In genomic region chr22:39518996-39519680, GRCh38 we compare ENCODE assay signal across 8 cellular contexts. TPM values are rescaled to one million over a fixed set of nuclear protein-coding genes. Genes with fewer than 3 reads are reported as not detected.
DNase-seq lines count a peak whose midpoint lies in the region; ATAC-seq, FAIRE-seq and TF ChIP-seq lines count a peak whose summit lies in the region.

No MANE protein-coding gene starts in this region.

- peaks cover 57% of the 10 kb centered on the region for H3K79me2 ChIP-seq in GM12878 (ENCODE audit: control insufficient read depth, insufficient read depth, low read length)

- peaks cover 17% of the 10 kb centered on the region; the same call in 1 of the 2 replicates for H4K20me1 ChIP-seq in GM12878 (ENCODE audit: control insufficient read depth, insufficient read depth)

- peak; percentile 78 for DNase-seq in activated CD8-positive, alpha-beta memory T cell treated with anti-CD3 and anti-CD28 coated beads, Interleukin-2, amount 50 U/mL, for 48 hours
- no peak for DNase-seq in activated CD8-positive, alpha-beta memory T cell treated with anti-CD3 and anti-CD28 coated beads, Interleukin-2, amount 50 U/mL, for 4 hours
- DNase-seq in NCI-H2227 (lab: John Stamatoyannopoulos, UW; ENCODE audit: unreplicated experiment) (peak; percentile 57), GM12878 (ENCODE audit: low read depth, low spot score) (no peak), transverse colon (peak; percentile 51), 8988T (no peak), frontal cortex (ENCODE audit: low spot score in 2 of 2) (no peak)

- TF ChIP-seq RAD21 in GM12878 (IDR thresholded peaks at IDR 0.05; ENCODE audit: insufficient read depth, low read depth, low read length), result no peak
- TF ChIP-seq RAD21 in liver (IDR thresholded peaks at IDR 0.05), result no peak

- SMC1A ChIA-PET in GM12878 (lab: Charles Lee; ENCODE audit: uncharacterized antibody, unreplicated experiment), result interaction anchor here (0.7 to 3.8 kb wide), 9 partner anchors 9 to 518 kb away, joined by 3 to 30 read pairs (median 3); a partner anchor contains a TSS

- H3K27ac ChIP-seq in GM12878 (ENCODE audit: control insufficient read depth, insufficient read depth), result peak overlapping the region; percentile 96
- H3K27ac ChIP-seq in liver (ENCODE audit: low read depth in 1 of 2, low read length in 2 of 2), result peak overlapping the region; percentile 79 to 98
- H3K27ac ChIP-seq in transverse colon, result peak overlapping the region; percentile 96 to 100 (median 100)

- no peak for TF ChIP-seq POLR2A in GM12878 (IDR thresholded peaks at IDR 0.05; ENCODE audit: low read depth, low read length)
- TF ChIP-seq POLR2A in transverse colon (IDR thresholded peaks at IDR 0.05), result no peak

- FAIRE-seq in GM12878 (lab: Jason Lieb, UNC) (no peak), frontal cortex (lab: Jason Lieb, UNC) (no peak)

- H2AFZ ChIP-seq in GM12878 (ENCODE audit: control insufficient read depth, low read depth, low read length), result peak overlapping the region; percentile 67

- peak; percentile 0; the same call in 1 of the 3 replicates for ATAC-seq in GM12878

- H3K4me3 ChIP-seq in GM12878 (peak overlapping the region; percentile 77), liver (ENCODE audit: low read depth in 1 of 3, low read length in 3 of 3) (peak overlapping the region; percentile 85 to 92 (median 87)), transverse colon (peak overlapping the region; percentile 79 to 96 (median 94))

- 8% methylated on average over 24 of the region's 24 CpGs for WGBS in GM12878 (ENCODE audit: insufficient coverage, insufficient replicate concordance, low lambda C conversion rate, missing lambda C conversion rate)
- WGBS in liver, result 11% methylated on average over 24 of the region's 24 CpGs
- 10% methylated on average over 24 of the region's 24 CpGs; no CpG with 5 or more reads in 1 of the 2 donors for WGBS in transverse colon (ENCODE audit: low coverage in 1 of 2), 2 donors

- POLR2A ChIA-PET in GM12878 (lab: Charles Lee), result interaction anchor here (0.6 to 1.6 kb wide), 12 partner anchors 10 to 368 kb away, joined by 3 to 32 read pairs (median 4); partner anchors contain the start of genes MIEF1, RPL3 and TAB1

- H3K9ac ChIP-seq in GM12878 (ENCODE audit: control insufficient read depth, insufficient read depth, low read length) (peak overlapping the region; percentile 99), liver (ENCODE audit: low read depth in 1 of 2, low read length in 2 of 2) (peak overlapping the region; percentile 57 to 92)

- TF ChIP-seq EP300 in GM12878 (IDR thresholded peaks at IDR 0.05; ENCODE audit: borderline replicate concordance in 1 of 2, control insufficient read depth in 1 of 2, low read depth in 2 of 2, low read length in 2 of 2) (no peak), transverse colon (IDR thresholded peaks at IDR 0.05; ENCODE audit: low read depth) (no peak)

- H3K36me3 ChIP-seq in GM12878 (ENCODE audit: control insufficient read depth in 2 of 2, insufficient read depth in 2 of 2, low read length in 1 of 2) (peaks cover 28 to 36% of the 10 kb centered on the region in 2 experiments; a peak in 3 of 4 replicates), liver (ENCODE audit: control insufficient read depth in 4 of 4, insufficient read depth in 3 of 4, low read depth in 1 of 4, low read length in 3 of 4) (peaks cover 7 to 43% (median 39%) of the 10 kb centered on the region in 4 donors), transverse colon (peaks cover 0 to 31% (median 16%) of the 10 kb centered on the region in 4 donors)

- H3K9me3 ChIP-seq in GM12878 (replicated peaks; ENCODE audit: control insufficient read depth, insufficient read depth, low read length), result no peaks in the 10 kb centered on the region
- no peaks in the 10 kb centered on the region for H3K9me3 ChIP-seq in liver (ENCODE audit: control insufficient read depth in 4 of 4, low read length in 3 of 4)
- no peaks in the 10 kb centered on the region for H3K9me3 ChIP-seq in transverse colon

- RAD21 ChIA-PET in GM12878 (lab: Charles Lee; ENCODE audit: unreplicated experiment), result interaction anchor here (1.0 to 1.6 kb wide), 12 partner anchors 11 to 525 kb away, joined by 3 to 44 read pairs (median 7); partner anchors contain the start of genes MIEF1, RPL3 and TAB1

- CTCF ChIA-PET in GM12878 (lab: Yijun Ruan, JAX), result interaction anchor here (1.0 to 17.8 kb wide), 20 partner anchors 10 to 348 kb away, joined by 3 to 372 read pairs (median 4); partner anchors contain the start of genes MIEF1, RPS19BP1 and TAB1

- no TSS peak for BruUV-seq in GM12878 (replicated peaks; lab: Mats Ljungman, UMichigan)

- H3K4me2 ChIP-seq in GM12878 (ENCODE audit: control insufficient read depth, insufficient read depth), result peak overlapping the region; percentile 91

- in situ Hi-C loops in GM12878 (cut with MboI), result loop anchor here (25.0 kb wide), 1 partner anchor 357 kb away; the partner anchor contains the start of gene CBX7
- in situ Hi-C loops in transverse colon (cut with MboI; ENCODE audit: low pct_ligation_motif_present in 1 of 4, low pct_unique_long_range_greater_than_20kb in 1 of 4, low sequenced_read_pairs in 3 of 4), result no loop called here

- H3K27me3 ChIP-seq in GM12878 (replicated peaks in 1 of 2; ENCODE audit: control insufficient read depth in 2 of 2, insufficient read depth in 2 of 2, low read length in 1 of 2) (no peaks in the 10 kb centered on the region), liver (ENCODE audit: control insufficient read depth in 4 of 4, insufficient read depth in 4 of 4, low read length in 3 of 4) (no peaks in the 10 kb centered on the region), transverse colon (no peaks in the 10 kb centered on the region)

- peaks cover 22% of the 10 kb centered on the region for H3K4me1 ChIP-seq in GM12878 (ENCODE audit: control insufficient read depth, insufficient read depth, low read length)
- peaks cover 3 to 51% (median 33%) of the 10 kb centered on the region in 4 donors for H3K4me1 ChIP-seq in liver (ENCODE audit: control insufficient read depth in 4 of 4, insufficient read depth in 4 of 4, low read length in 3 of 4)
- H3K4me1 ChIP-seq in transverse colon, result peaks cover 17 to 42% (median 38%) of the 10 kb centered on the region in 4 donors

- TF ChIP-seq CTCF in GM12878 (IDR thresholded peaks at IDR 0.05 in 2 of 3, conservative IDR thresholded peaks at IDR 0.05 in 1 of 3; ENCODE audit: control insufficient read depth in 2 of 3, extremely low read depth in 1 of 3, insufficient read depth in 1 of 3, low read depth in 3 of 3, low read length in 3 of 3), result no peak; a peak in 1 of 6 replicates
- no peak for TF ChIP-seq CTCF in liver (IDR thresholded peaks at IDR 0.05; ENCODE audit: low read depth, low read length, missing input control)
- TF ChIP-seq CTCF in transverse colon (IDR thresholded peaks at IDR 0.05), result no peak

- intact Hi-C loops in GM12878 (cut with micrococcal nuclease; ENCODE audit: unreplicated experiment), result loop anchor here (5.0 kb wide), 1 partner anchor 122 kb away; the partner anchor contains the start of gene TAB1
- intact Hi-C loops in transverse colon (cut with DNase I; ENCODE audit: low total_unique reads), result loop anchor here (10.0 kb wide), 1 partner anchor 114 kb away; no protein-coding TSS in a partner anchor

RNA-seq across cellular contexts. Expression of gene ATF4, which starts 1.2 kb away (rescaled TPM):
- total RNA-seq in GM12878 (2013; cell fraction: nucleolus; rRNA removed), result 140 and 144 TPM in 2 replicates
- 308 and 320 TPM in 2 replicates for total RNA-seq in GM12878 (2014; rRNA removed)
- 340 and 355 TPM in 2 replicates for total RNA-seq in GM12878 (2014; rRNA removed; fragmentation: Illumina TruSeq; extraction: Trizol)
- total RNA-seq in GM12878 (2021), result 326 and 331 TPM in 2 replicates
- polyA plus RNA-seq in GM12878 (2011; ENCODE audit: low read depth), result 395 TPM
- polyA plus RNA-seq in GM12878 (2011; rRNA removed), result 566 and 603 TPM in 2 replicates
- 689 and 827 TPM in 2 replicates for polyA plus RNA-seq in GM12878 (2011; cell fraction: cytosol; rRNA removed)
- 737 and 862 TPM in 2 replicates for polyA plus RNA-seq in GM12878 (2011; cell fraction: nucleus; rRNA removed)
- 477 and 719 TPM in 2 replicates for polyA plus RNA-seq in GM12878 (2012)
- polyA plus RNA-seq in GM12878 (2014; fragmentation: Illumina TruSeq; extraction: Trizol), result 520 and 576 TPM in 2 replicates
- polyA plus RNA-seq in GM12878 (2014; fragmentation: Nextera tagmentation; extraction: Ambion mirVana), result 100 to 1,000 TPM in 1 of 2 experiments, 10 to 100 TPM in 1; 88.3 to 187 TPM
- polyA plus RNA-seq in GM12878 (2014; rRNA removed), result 508 and 605 TPM in 2 replicates
- polyA plus RNA-seq in GM12878 (2016; fragmentation: Nextera tagmentation; extraction: Ambion mirVana), result 100 to 1,000 TPM; 165 to 178 TPM
- 145 and 253 TPM in 2 replicates for polyA minus RNA-seq in GM12878 (2011; rRNA and poly(A)+ RNA removed)
- 58.9 and 61.0 TPM in 2 replicates for polyA minus RNA-seq in GM12878 (2011; cell fraction: cytosol; rRNA and poly(A)+ RNA removed)
- 146 and 184 TPM in 2 replicates for polyA minus RNA-seq in GM12878 (2011; cell fraction: nucleus; rRNA and poly(A)+ RNA removed)
- total RNA-seq in liver, result 100 to 1,000 TPM; 112 to 181 TPM
- polyA plus RNA-seq in liver, result 100 to 1,000 TPM; 157 to 211 TPM
- 100 to 1,000 TPM; 262 to 566 (median 339) TPM for total RNA-seq in transverse colon
- total RNA-seq in frontal cortex, result 92.9 TPM

RNA-seq across cellular contexts. Expression of gene RPS19BP1, which starts 13.4 kb away (rescaled TPM):
- 43.6 and 46.7 TPM in 2 replicates for total RNA-seq in GM12878 (2013; cell fraction: nucleolus; rRNA removed)
- total RNA-seq in GM12878 (2014; rRNA removed), result 106 and 132 TPM in 2 replicates
- 36.6 and 47.5 TPM in 2 replicates for total RNA-seq in GM12878 (2014; rRNA removed; fragmentation: Illumina TruSeq; extraction: Trizol)
- total RNA-seq in GM12878 (2021), result 83.6 and 85.7 TPM in 2 replicates
- polyA plus RNA-seq in GM12878 (2011; ENCODE audit: low read depth), result 23.5 TPM
- 48.1 and 71.5 TPM in 2 replicates for polyA plus RNA-seq in GM12878 (2011; rRNA removed)
- polyA plus RNA-seq in GM12878 (2011; cell fraction: cytosol; rRNA removed), result 100 and 140 TPM in 2 replicates
- 73.0 and 84.9 TPM in 2 replicates for polyA plus RNA-seq in GM12878 (2011; cell fraction: nucleus; rRNA removed)
- polyA plus RNA-seq in GM12878 (2012), result 59.4 and 59.8 TPM in 2 replicates
- 8.8 and 20.3 TPM in 2 replicates for polyA plus RNA-seq in GM12878 (2014; fragmentation: Illumina TruSeq; extraction: Trizol)
- polyA plus RNA-seq in GM12878 (2014; fragmentation: Nextera tagmentation; extraction: Ambion mirVana), result 10 to 100 TPM in 1 of 2 experiments, 1 to 10 TPM in 1; 2.7 to 14.3 TPM
- polyA plus RNA-seq in GM12878 (2014; rRNA removed), result 146 and 170 TPM in 2 replicates
- 100 to 1,000 TPM; 178 to 206 TPM for polyA plus RNA-seq in GM12878 (2016; fragmentation: Nextera tagmentation; extraction: Ambion mirVana)
- 11.3 and 24.2 TPM in 2 replicates for polyA minus RNA-seq in GM12878 (2011; rRNA and poly(A)+ RNA removed)
- 8.0 and 9.8 TPM in 2 replicates for polyA minus RNA-seq in GM12878 (2011; cell fraction: cytosol; rRNA and poly(A)+ RNA removed)
- polyA minus RNA-seq in GM12878 (2011; cell fraction: nucleus; rRNA and poly(A)+ RNA removed), result 19.3 and 32.1 TPM in 2 replicates
- total RNA-seq in liver, result 10 to 100 TPM; 36.3 to 41.9 TPM
- polyA plus RNA-seq in liver, result 10 to 100 TPM; 84.8 to 89.6 TPM
- 100 to 1,000 TPM in 2 of 4 donors, 10 to 100 TPM in 2; 20.5 to 153 (median 97.8) TPM for total RNA-seq in transverse colon
- 19.6 TPM for total RNA-seq in frontal cortex

RNA-seq across cellular contexts. Expression of gene MIEF1, which starts 17.0 kb away (rescaled TPM):
- total RNA-seq in GM12878 (2013; cell fraction: nucleolus; rRNA removed), result 32.3 and 33.3 TPM in 2 replicates
- total RNA-seq in GM12878 (2014; rRNA removed) (27.9 and 28.3 TPM in 2 replicates), GM12878 (2014; rRNA removed; fragmentation: Illumina TruSeq; extraction: Trizol) (24.0 and 26.4 TPM in 2 replicates), GM12878 (2021) (50.9 and 52.3 TPM in 2 replicates), liver (10 to 100 TPM; 19.7 to 31.1 TPM), transverse colon (10 to 100 TPM; 11.5 to 31.0 (median 25.6) TPM), frontal cortex (16.3 TPM)
- 17.7 TPM for polyA plus RNA-seq in GM12878 (2011; ENCODE audit: low read depth)
- polyA plus RNA-seq in GM12878 (2011; rRNA removed) (21.3 and 27.9 TPM in 2 replicates), GM12878 (2014; fragmentation: Illumina TruSeq; extraction: Trizol) (33.1 and 35.8 TPM in 2 replicates), GM12878 (2014; fragmentation: Nextera tagmentation; extraction: Ambion mirVana) (10 to 100 TPM; 12.4 to 13.8 TPM), GM12878 (2014; rRNA removed) (30.6 and 35.2 TPM in 2 replicates), GM12878 (2016; fragmentation: Nextera tagmentation; extraction: Ambion mirVana) (10 to 100 TPM; 43.2 to 46.3 TPM), liver (10 to 100 TPM; 12.9 to 21.8 TPM)
- polyA plus RNA-seq in GM12878 (2011; cell fraction: cytosol; rRNA removed), result 29.7 and 30.5 TPM in 2 replicates
- polyA plus RNA-seq in GM12878 (2011; cell fraction: nucleus; rRNA removed), result 19.1 and 27.5 TPM in 2 replicates
- polyA plus RNA-seq in GM12878 (2012), result 22.3 and 24.9 TPM in 2 replicates
- 40.1 and 42.5 TPM in 2 replicates for polyA minus RNA-seq in GM12878 (2011; rRNA and poly(A)+ RNA removed)
- polyA minus RNA-seq in GM12878 (2011; cell fraction: cytosol; rRNA and poly(A)+ RNA removed), result 15.5 and 17.6 TPM in 2 replicates
- polyA minus RNA-seq in GM12878 (2011; cell fraction: nucleus; rRNA and poly(A)+ RNA removed), result 11.0 and 23.4 TPM in 2 replicates

RNA-seq across cellular contexts. Expression of gene CACNA1I, which starts 51.4 kb away (rescaled TPM):
- 0.07 and 0.10 TPM in 2 replicates for total RNA-seq in GM12878 (2013; cell fraction: nucleolus; rRNA removed)
- not detected in 2 replicates for total RNA-seq in GM12878 (2014; rRNA removed)
- not detected in 2 replicates for total RNA-seq in GM12878 (2014; rRNA removed; fragmentation: Illumina TruSeq; extraction: Trizol)
- 0.03 TPM in 2 replicates for total RNA-seq in GM12878 (2021)
- polyA plus RNA-seq in GM12878 (2011; ENCODE audit: low read depth), result not detected
- 0.01 TPM in 1 of 2 replicates, not detected in the other for polyA plus RNA-seq in GM12878 (2011; rRNA removed)
- 0.01 TPM in 1 of 2 replicates, not detected in the other for polyA plus RNA-seq in GM12878 (2011; cell fraction: cytosol; rRNA removed)
- 0.04 and 0.06 TPM in 2 replicates for polyA plus RNA-seq in GM12878 (2011; cell fraction: nucleus; rRNA removed)
- not detected in 2 replicates for polyA plus RNA-seq in GM12878 (2012)
- polyA plus RNA-seq in GM12878 (2014; fragmentation: Illumina TruSeq; extraction: Trizol), result not detected in 2 replicates
- polyA plus RNA-seq in GM12878 (2014; fragmentation: Nextera tagmentation; extraction: Ambion mirVana), result not detected
- polyA plus RNA-seq in GM12878 (2014; rRNA removed), result not detected in 2 replicates
- not detected for polyA plus RNA-seq in GM12878 (2016; fragmentation: Nextera tagmentation; extraction: Ambion mirVana)
- under 0.01 TPM in 1 of 2 replicates, not detected in the other for polyA minus RNA-seq in GM12878 (2011; rRNA and poly(A)+ RNA removed)
- not detected in 2 replicates for polyA minus RNA-seq in GM12878 (2011; cell fraction: cytosol; rRNA and poly(A)+ RNA removed)
- not detected in 2 replicates for polyA minus RNA-seq in GM12878 (2011; cell fraction: nucleus; rRNA and poly(A)+ RNA removed)
- total RNA-seq in liver, result under 1 TPM; under 0.01 to 0.14 TPM
- polyA plus RNA-seq in liver, result under 1 TPM in 1 of 2 donors, not detected in 1; 0.01 TPM
- total RNA-seq in transverse colon, result 1 to 10 TPM in 2 of 4 donors, under 1 TPM in 2; 0.14 to 1.1 (median 0.66) TPM
- 5.3 TPM for total RNA-seq in frontal cortex

Comparison
In these comparisons a context has a peak if more than half of its experiments do, and no peak if none do; other contexts are left out.
1. DNase-seq: peak in activated CD8-positive, alpha-beta memory T cell treated with anti-CD3 and anti-CD28 coated beads, Interleukin-2, amount 50 U/mL, for 48 hours (single experiment), NCI-H2227 (single experiment) and transverse colon (single experiment); none in activated CD8-positive, alpha-beta memory T cell treated with anti-CD3 and anti-CD28 coated beads, Interleukin-2, amount 50 U/mL, for 4 hours (single experiment), GM12878 (single experiment), 8988T (single experiment) and frontal cortex (0 of 2).
2. Peak in every context shown above with its lines, with median percentiles within 50 percentile points of each other: H3K27ac ChIP-seq and H3K4me3 ChIP-seq.